30 cellular contexts compared by ENCODE assay signal in genomic region chr12:41211466-41211865, GRCh38.
"Had no signal": no experiment of that assay in that cellular context is flagged by ENCODE, and none has a peak within 500 bp of the region (broad histone marks: within the 10 kb centered on the region; RNA-seq: fewer than 3 reads in every experiment).

No MANE protein-coding gene starts in this region.

- H3K4me1 ChIP-seq: colonic mucosa, Peyer's patch, SJSA1 had no signal

- H3K4me3 Mint-ChIP-seq: activated CD4-positive, alpha-beta T cell treated with anti-CD3 and anti-CD28 coated beads, Interleukin-2, amount 10 ng/mL, durations not matched to agents 24 days and 14 days; activated CD8-positive, alpha-beta T cell treated with anti-CD3 and anti-CD28 coated beads for 36 hours; activated naive CD8-positive, alpha-beta T cell treated with anti-CD3 and anti-CD28 coated beads for 36 hours; activated T-cell treated with anti-CD3 and anti-CD28 coated beads, Interleukin-2, amount 50 U/mL, for 72 hours; activated T-helper 17 cell treated with anti-CD3 and anti-CD28 coated beads, Interleukin-2, amount 50 U/mL, for 72 hours; central memory CD8-positive, alpha-beta T cell had no signal

- H3K4me2 ChIP-seq: KMS-11 had no signal

- H3K9me3 Mint-ChIP-seq: activated CD4-positive, alpha-beta T cell treated with anti-CD3 and anti-CD28 coated beads, Interleukin-2, amount 10 ng/mL, durations not matched to agents 24 days and 14 days; activated CD8-positive, alpha-beta T cell treated with anti-CD3 and anti-CD28 coated beads for 36 hours; activated naive CD8-positive, alpha-beta T cell treated with anti-CD3 and anti-CD28 coated beads for 36 hours; activated T-cell treated with anti-CD3 and anti-CD28 coated beads, Interleukin-2, amount 50 U/mL, for 72 hours; activated T-helper 17 cell treated with anti-CD3 and anti-CD28 coated beads, Interleukin-2, amount 50 U/mL, for 72 hours; central memory CD8-positive, alpha-beta T cell had no signal

- FAIRE-seq: TTC549 had no signal

- H3K36me3 Mint-ChIP-seq: activated naive CD8-positive, alpha-beta T cell treated with anti-CD3 and anti-CD28 coated beads for 36 hours had no signal

- H3K27me3 Mint-ChIP-seq: activated CD4-positive, alpha-beta T cell treated with anti-CD3 and anti-CD28 coated beads, Interleukin-2, amount 10 ng/mL, durations not matched to agents 24 days and 14 days; activated CD8-positive, alpha-beta T cell treated with anti-CD3 and anti-CD28 coated beads for 36 hours; central memory CD8-positive, alpha-beta T cell had no signal

- H3K4me1 Mint-ChIP-seq: activated CD4-positive, alpha-beta T cell treated with anti-CD3 and anti-CD28 coated beads, Interleukin-2, amount 10 ng/mL, durations not matched to agents 24 days and 14 days; activated naive CD8-positive, alpha-beta T cell treated with anti-CD3 and anti-CD28 coated beads for 36 hours; activated T-helper 17 cell treated with anti-CD3 and anti-CD28 coated beads, Interleukin-2, amount 50 U/mL, for 72 hours; central memory CD8-positive, alpha-beta T cell had no signal

- H3K36me3 ChIP-seq: cardiac muscle cell, colonic mucosa, Peyer's patch, SJSA1 had no signal

- H3K9ac ChIP-seq: KMS-11 had no signal

- DNase-seq: activated CD4-positive, alpha-beta T cell treated with anti-CD3 and anti-CD28 coated beads, Interleukin-2, amount 10 ng/mL, durations not matched to agents 24 days and 14 days; activated CD4-positive, alpha-beta T cell treated with anti-CD3 and anti-CD28 coated beads, Interleukin-2, amount 50 U/mL, for 4 hours; activated CD8-positive, alpha-beta T cell treated with anti-CD3 and anti-CD28 coated beads for 36 hours; activated effector memory CD4-positive, alpha-beta T cell treated with anti-CD3 and anti-CD28 coated beads, Interleukin-2, amount 50 U/mL, for 16 hours; activated naive CD4-positive, alpha-beta T cell; activated naive CD4-positive, alpha-beta T cell treated with anti-CD3 and anti-CD28 coated beads, Interleukin-2, amount 50 U/mL, for 16 hours; activated naive CD8-positive, alpha-beta T cell treated with anti-CD3 and anti-CD28 coated beads for 36 hours; activated T-cell treated with anti-CD3 and anti-CD28 coated beads, Interleukin-2, amount 50 U/mL, for 1 hour; activated T-cell treated with anti-CD3 and anti-CD28 coated beads, Interleukin-2, amount 50 U/mL, for 72 hours; amniotic stem cell; aorta; colonic mucosa; NCI-H1092 treated with DMSO at 0.1 percent for 48 hours; NCI-H1436 treated with DMSO at 0.1 percent for 48 hours; NCI-H1694 treated with DMSO at 0.1 percent for 48 hours; NCI-H2029 treated with DMSO at 0.1 percent for 48 hours; NCI-H226; NCI-H446 treated with DMSO at 0.1 percent for 48 hours; NCI-H69; NK-92 treated with Interleukin-12 subunit alpha and Interleukin-12 subunit beta, amount 100 ng/mL, for 24 hours; PC-3; Peyer's patch; RPMI8226; SHP77 treated with DMSO at 0.1 percent for 48 hours had no signal

- H3K27ac Mint-ChIP-seq: activated CD4-positive, alpha-beta T cell treated with anti-CD3 and anti-CD28 coated beads, Interleukin-2, amount 10 ng/mL, durations not matched to agents 24 days and 14 days; activated CD8-positive, alpha-beta T cell treated with anti-CD3 and anti-CD28 coated beads for 36 hours; activated naive CD8-positive, alpha-beta T cell treated with anti-CD3 and anti-CD28 coated beads for 36 hours; activated T-cell treated with anti-CD3 and anti-CD28 coated beads, Interleukin-2, amount 50 U/mL, for 72 hours; activated T-helper 17 cell treated with anti-CD3 and anti-CD28 coated beads, Interleukin-2, amount 50 U/mL, for 72 hours had no signal

- H3K27me3 ChIP-seq: cardiac muscle cell, colonic mucosa, Peyer's patch, SJSA1 had no signal

- H3K9me3 ChIP-seq: colonic mucosa, Peyer's patch, SJSA1 had no signal

- ATAC-seq: activated CD8-positive, alpha-beta T cell treated with anti-CD3 and anti-CD28 coated beads for 36 hours; activated T-cell treated with anti-CD3 and anti-CD28 coated beads, Interleukin-2, amount 50 U/mL, for 72 hours; activated T-helper 17 cell treated with anti-CD3 and anti-CD28 coated beads, Interleukin-2, amount 50 U/mL, for 72 hours; PC-3 had no signal

- H3K4me3 ChIP-seq: cardiac muscle cell, colonic mucosa, Peyer's patch, SJSA1 had no signal
